In the genomic region with DNA sequence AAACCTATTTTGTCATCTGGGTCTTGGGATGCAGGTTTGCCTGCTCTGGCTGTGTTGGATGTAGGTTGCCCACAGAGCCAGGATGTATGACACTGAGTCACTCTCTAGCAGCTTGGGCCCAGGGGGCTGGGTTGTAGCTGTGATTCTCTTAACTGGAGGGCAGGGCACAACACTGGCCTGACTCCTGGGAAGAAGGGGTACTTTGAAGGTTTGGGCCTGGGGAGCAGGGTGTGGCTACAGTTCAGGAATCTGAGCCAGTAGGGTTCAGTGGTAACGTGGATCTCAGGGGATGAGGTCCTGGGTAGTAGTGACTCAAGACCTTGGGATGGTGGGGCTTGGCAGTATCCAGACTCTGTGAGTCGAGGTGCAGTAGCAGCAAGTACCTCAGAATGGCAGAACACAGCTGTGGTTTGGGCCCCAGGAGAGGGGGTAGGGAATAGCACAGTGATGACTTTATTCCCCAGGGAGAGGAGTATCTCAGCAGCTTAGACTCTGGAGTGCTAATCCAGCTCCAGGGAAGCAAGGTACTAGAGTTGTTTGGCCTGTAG, we compare ENCODE assay signal across 11 cellular contexts. TPM values are rescaled to one million over a fixed set of nuclear protein-coding genes. Genes with fewer than 3 reads are reported as not detected.
A peak's percentile ranks its signal among the peaks of the same experiment; 100 is the strongest.
DNase-seq lines count a peak whose midpoint lies in the region; ATAC-seq, FAIRE-seq and TF ChIP-seq lines count a peak whose summit lies in the region.
"Had no signal": no experiment of that assay in that cellular context is flagged by ENCODE, and none has a peak within 500 bp of the region (broad histone marks: within the 10 kb centered on the region; RNA-seq: fewer than 3 reads in every experiment).

No MANE protein-coding gene starts in this region.

- H2AFZ ChIP-seq in GM12878 (ENCODE audit: control insufficient read depth, low read depth, low read length) = no peak overlapping the region

- H3K4me1 ChIP-seq in GM12878 (ENCODE audit: control insufficient read depth, insufficient read depth, low read length) (peaks cover 13% of the 10 kb centered on the region), mucosa of descending colon (ENCODE audit: low read depth) (no peaks in the 10 kb centered on the region)

- intact Hi-C loops in GM12878 (cut with micrococcal nuclease; ENCODE audit: unreplicated experiment) = no loop called here
- intact Hi-C loops in mucosa of descending colon (cut with DNase I, micrococcal nuclease) = no loop called here

- peaks cover 23% of the 10 kb centered on the region for H3K79me2 ChIP-seq in GM12878 (ENCODE audit: control insufficient read depth, insufficient read depth, low read length)

- no peaks in the 10 kb centered on the region for H4K20me1 ChIP-seq in GM12878 (ENCODE audit: control insufficient read depth, insufficient read depth)

- H3K36me3 ChIP-seq in BJ (ENCODE audit: control insufficient read depth, insufficient read depth, low read length) (no peaks in the 10 kb centered on the region), GM12878 (ENCODE audit: control insufficient read depth in 2 of 2, insufficient read depth in 2 of 2, low read length in 1 of 2) (no peaks in the 10 kb centered on the region), mucosa of descending colon (ENCODE audit: low read depth) (no peaks in the 10 kb centered on the region)

- no peak overlapping the region for H3K4me3 ChIP-seq in BJ (ENCODE audit: low read depth, low read length)
- no peak overlapping the region for H3K4me3 ChIP-seq in GM12878
- no peak overlapping the region for H3K4me3 ChIP-seq in mucosa of descending colon
- H3K4me3 ChIP-seq: spleen had no signal

- in situ Hi-C loops in GM12878 (cut with MboI) = no loop called here

- H3K9me3 ChIP-seq in GM12878 (replicated peaks; ENCODE audit: control insufficient read depth, insufficient read depth, low read length) (peaks cover 9% of the 10 kb centered on the region), mucosa of descending colon (peaks cover 23% of the 10 kb centered on the region)

- SMC1A ChIA-PET in GM12878 (lab: Charles Lee; ENCODE audit: uncharacterized antibody, unreplicated experiment) = interaction anchor here (0.7 to 1.2 kb wide), 3 partner anchors 10 to 106 kb away, joined by 3 to 4 read pairs (median 3); no protein-coding TSS in a partner anchor

- no peak overlapping the region for H3K27ac ChIP-seq in GM12878 (ENCODE audit: control insufficient read depth, insufficient read depth)
- H3K27ac ChIP-seq: spleen had no signal

- no peak for TF ChIP-seq POLR2A in GM12878 (IDR thresholded peaks at IDR 0.05; ENCODE audit: low read depth, low read length)

- WGBS in GM12878 (ENCODE audit: insufficient coverage, insufficient replicate concordance, low lambda C conversion rate, missing lambda C conversion rate) = 45% methylated on average over 2 of the region's 2 CpGs

- no peak overlapping the region for H3K9ac ChIP-seq in GM12878 (ENCODE audit: control insufficient read depth, insufficient read depth, low read length)

- CTCF ChIA-PET in BJ (lab: Yijun Ruan, JAX) = interaction anchor here (1.6 kb wide), 1 partner anchor 15 kb away, joined by 4 read pairs; no protein-coding TSS in a partner anchor
- CTCF ChIA-PET in GM12878 (lab: Yijun Ruan, JAX) = interaction anchor here (2.5 kb wide), 1 partner anchor 19 kb away, joined by 9 read pairs; no protein-coding TSS in a partner anchor

- TF ChIP-seq RAD21 in GM12878 (IDR thresholded peaks at IDR 0.05; ENCODE audit: insufficient read depth, low read depth, low read length) = no peak

- H3K27me3 ChIP-seq in BJ (ENCODE audit: control insufficient read depth, insufficient read depth, low read length) = no peaks in the 10 kb centered on the region
- H3K27me3 ChIP-seq in GM12878 (replicated peaks in 1 of 2; ENCODE audit: control insufficient read depth in 2 of 2, insufficient read depth in 2 of 2, low read length in 1 of 2) = no peaks in the 10 kb centered on the region
- H3K27me3 ChIP-seq: spleen had no signal

- peak; percentile 8; the same call in 1 of the 3 replicates for ATAC-seq in GM12878
- ATAC-seq in mucosa of descending colon = peak; percentile 15
- ATAC-seq in GM18858 (IDR thresholded peaks at IDR 0.05; ENCODE audit: unreplicated experiment) = no peak
- ATAC-seq in HG03571 (IDR thresholded peaks at IDR 0.05; ENCODE audit: unreplicated experiment) = no peak
- ATAC-seq in GM18873 (IDR thresholded peaks at IDR 0.05; ENCODE audit: low FRiP score, unreplicated experiment) = no peak
- ATAC-seq: Right ventricle myocardium inferior had no signal

- POLR2A ChIA-PET in BJ (lab: Charles Lee) = no interaction called here
- POLR2A ChIA-PET in GM12878 (lab: Charles Lee) = interaction anchor here (0.6 to 0.8 kb wide), 2 partner anchors 11 to 47 kb away, joined by 3 to 6 read pairs; no protein-coding TSS in a partner anchor

- TF ChIP-seq EP300 in GM12878 (IDR thresholded peaks at IDR 0.05; ENCODE audit: borderline replicate concordance in 1 of 2, control insufficient read depth in 1 of 2, low read depth in 2 of 2, low read length in 2 of 2) = no peak

- peak; percentile 31 for DNase-seq in BJ (ENCODE audit: low read depth)
- DNase-seq in HS-5 (ENCODE audit: low read depth) = peak; percentile 94
- DNase-seq in GM12878 (ENCODE audit: low read depth, low spot score) = no peak
- DNase-seq in mucosa of descending colon = no peak
- no peak for DNase-seq in Ammon's horn (ENCODE audit: low spot score)
- DNase-seq: H7, spleen had no signal

- H3K4me2 ChIP-seq in GM12878 (ENCODE audit: control insufficient read depth, insufficient read depth) = no peak overlapping the region

- TF ChIP-seq CTCF in BJ (IDR thresholded peaks at IDR 0.05; ENCODE audit: insufficient read depth, low read depth, low read length) (no peak), GM12878 (IDR thresholded peaks at IDR 0.05 in 2 of 3, conservative IDR thresholded peaks at IDR 0.05 in 1 of 3; ENCODE audit: control insufficient read depth in 2 of 3, extremely low read depth in 1 of 3, insufficient read depth in 1 of 3, low read depth in 3 of 3, low read length in 3 of 3) (no peak), mucosa of descending colon (IDR thresholded peaks at IDR 0.05) (no peak)

- RAD21 ChIA-PET in GM12878 (lab: Charles Lee; ENCODE audit: unreplicated experiment) = no interaction called here

- FAIRE-seq in GM12878 (lab: Jason Lieb, UNC) = no peak

- no TSS peak for BruUV-seq in GM12878 (replicated peaks; lab: Mats Ljungman, UMichigan)

TF ChIP-seq in GM12878, 131 proteins besides CTCF, POLR2A, EP300 and RAD21 (continues in another document):
- TF ChIP-seq SRF (IDR thresholded peaks at IDR 0.05; ENCODE audit: low read depth in 2 of 2, low read length in 2 of 2) = no peak
- TF ChIP-seq ZNF24 (IDR thresholded peaks at IDR 0.05) = no peak
- TF ChIP-seq PAX8 (IDR thresholded peaks at IDR 0.05) = no peak
- TF ChIP-seq KLF5 (IDR thresholded peaks at IDR 0.05; ENCODE audit: partially characterized antibody) = no peak
- TF ChIP-seq, protein P1, sequence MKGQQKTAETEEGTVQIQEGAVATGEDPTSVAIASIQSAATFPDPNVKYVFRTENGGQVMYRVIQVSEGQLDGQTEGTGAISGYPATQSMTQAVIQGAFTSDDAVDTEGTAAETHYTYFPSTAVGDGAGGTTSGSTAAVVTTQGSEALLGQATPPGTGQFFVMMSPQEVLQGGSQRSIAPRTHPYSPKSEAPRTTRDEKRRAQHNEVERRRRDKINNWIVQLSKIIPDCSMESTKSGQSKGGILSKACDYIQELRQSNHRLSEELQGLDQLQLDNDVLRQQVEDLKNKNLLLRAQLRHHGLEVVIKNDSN (IDR thresholded peaks at IDR 0.05; ENCODE audit: borderline replicate concordance, extremely low read length, insufficient read depth, low read depth, low read length) = no peak
- no peak for TF ChIP-seq HDAC2 (IDR thresholded peaks at IDR 0.05)

RNA-seq across cellular contexts. Expression of a gene that starts 25.7 kb away (rescaled TPM):
- polyA plus RNA-seq in BJ (2011; rRNA removed) (12.5 and 28.8 TPM in 2 replicates), GM12878 (2011; rRNA removed) (34.3 and 57.7 TPM in 2 replicates), GM12878 (2014; fragmentation: Illumina TruSeq; extraction: Trizol) (31.1 and 39.5 TPM in 2 replicates), GM12878 (2014; fragmentation: Nextera tagmentation; extraction: Ambion mirVana) (10 to 100 TPM; 18.2 TPM), GM12878 (2014; rRNA removed) (14.8 and 16.6 TPM in 2 replicates), GM12878 (2016; fragmentation: Nextera tagmentation; extraction: Ambion mirVana) (10 to 100 TPM; 19.1 to 22.9 TPM)
- polyA minus RNA-seq in BJ (2011; rRNA and poly(A)+ RNA removed) = 12.1 and 15.3 TPM in 2 replicates
- 52.5 and 61.3 TPM in 2 replicates for total RNA-seq in GM12878 (2013; cell fraction: nucleolus; rRNA removed)
- total RNA-seq in GM12878 (2014; rRNA removed) (12.3 and 14.9 TPM in 2 replicates), GM12878 (2014; rRNA removed; fragmentation: Illumina TruSeq; extraction: Trizol) (18.3 and 19.0 TPM in 2 replicates), GM12878 (2021) (18.5 and 23.3 TPM in 2 replicates), mucosa of descending colon (10 to 100 TPM; 29.8 to 47.7 (median 30.0) TPM)
- 16.2 TPM for polyA plus RNA-seq in GM12878 (2011; ENCODE audit: low read depth)
- 8.9 and 9.0 TPM in 2 replicates for polyA plus RNA-seq in GM12878 (2011; cell fraction: cytosol; rRNA removed)
- 26.4 TPM in 2 replicates for polyA plus RNA-seq in GM12878 (2011; cell fraction: nucleus; rRNA removed)
- 22.7 and 24.3 TPM in 2 replicates for polyA plus RNA-seq in GM12878 (2012)
- 19.0 and 33.1 TPM in 2 replicates for polyA minus RNA-seq in GM12878 (2011; rRNA and poly(A)+ RNA removed)
- 6.4 and 7.6 TPM in 2 replicates for polyA minus RNA-seq in GM12878 (2011; cell fraction: cytosol; rRNA and poly(A)+ RNA removed)
- polyA minus RNA-seq in GM12878 (2011; cell fraction: nucleus; rRNA and poly(A)+ RNA removed) = 12.8 and 20.4 TPM in 2 replicates

Comparison
In these comparisons a context has a peak if more than half of its experiments do, and no peak if none do; other contexts are left out.
1. DNase-seq: peak in BJ (single experiment) and HS-5 (single experiment); none in GM12878 (single experiment), mucosa of descending colon (0 of 3) and Ammon's horn (single experiment).
2. ATAC-seq: peak in GM12878 (single experiment) and mucosa of descending colon (single experiment); none in GM18858 (single experiment), HG03571 (single experiment) and GM18873 (single experiment).